In genomic region chr19:54186934-54187381, GRCh38 we compare ENCODE assay signal across 1 cellular context.
TF ChIP-seq lines count a peak whose summit lies in the region.

No MANE protein-coding gene starts in this region.

TF ChIP-seq in HEK293, 187 proteins besides CTCF, POLR2A, EP300 and RAD21 (continued from another document):
- no peak for TF ChIP-seq PRDM2 (tag by site-specific recombination; IDR thresholded peaks at IDR 0.05; ENCODE audit: borderline replicate concordance)
